23 cellular contexts compared by ENCODE assay signal in genomic region chr12:896031-896430, GRCh38. TPM values are rescaled to one million over a fixed set of nuclear protein-coding genes. Genes with fewer than 3 reads are reported as not detected.
A peak's percentile ranks its signal among the peaks of the same experiment; 100 is the strongest.
DNase-seq lines count a peak whose midpoint lies in the region; ATAC-seq and TF ChIP-seq lines count a peak whose summit lies in the region.
"Had no signal": no experiment of that assay in that cellular context is flagged by ENCODE, and none has a peak within 500 bp of the region (broad histone marks: within the 10 kb centered on the region; RNA-seq: fewer than 3 reads in every experiment).

No MANE protein-coding gene starts in this region.

- intact Hi-C loops in right cardiac atrium (cut with DNase I) (no loop called here), Right ventricle myocardium inferior (cut with DNase I) (no loop called here), ascending aorta (cut with DNase I) (no loop called here)

- no peak overlapping the region for H4K91ac ChIP-seq in mesenchymal stem cell (ENCODE audit: low read length)

- no peaks in the 10 kb centered on the region for H3K27me3 ChIP-seq in right cardiac atrium (ENCODE audit: control insufficient read depth, insufficient read depth)
- no peaks in the 10 kb centered on the region for H3K27me3 ChIP-seq in ascending aorta
- no peaks in the 10 kb centered on the region for H3K27me3 ChIP-seq in mesenchymal stem cell (ENCODE audit: control insufficient read depth in 1 of 2, insufficient read depth in 1 of 2, low read length in 2 of 2)
- H3K27me3 ChIP-seq: BLaER1, Peyer's patch had no signal

- no peak overlapping the region for H2BK120ac ChIP-seq in mesenchymal stem cell (ENCODE audit: low read depth, low read length)

- H3K27ac ChIP-seq in right cardiac atrium (ENCODE audit: low read length) (peak overlapping the region; percentile 27), ascending aorta (peak overlapping the region; percentile 72 to 75), mesenchymal stem cell (ENCODE audit: low read length, poor library complexity, severe bottlenecking) (no peak overlapping the region)
- H3K27ac ChIP-seq: BLaER1, HL-60, Peyer's patch had no signal

- H3K4ac ChIP-seq in mesenchymal stem cell (ENCODE audit: low read depth in 1 of 2, low read length in 2 of 2), result no peak overlapping the region

- H2AK5ac ChIP-seq in mesenchymal stem cell (ENCODE audit: low read length, severe bottlenecking), result no peak overlapping the region

- H3K18ac ChIP-seq in mesenchymal stem cell (ENCODE audit: low read depth in 1 of 2, low read length in 2 of 2), result no peak overlapping the region

- H3K4me3 ChIP-seq in right cardiac atrium (ENCODE audit: low read length) (no peak overlapping the region), ascending aorta (peak overlapping the region in 1 of 2 donors; percentile 9), mesenchymal stem cell (ENCODE audit: insufficient read depth in 1 of 2, low read depth in 1 of 2, low read length in 2 of 2) (no peak overlapping the region)
- H3K4me3 ChIP-seq: BLaER1, Peyer's patch had no signal

- no peak overlapping the region for H3K23ac ChIP-seq in mesenchymal stem cell (ENCODE audit: low read length in 2 of 2)

- H3K79me1 ChIP-seq in mesenchymal stem cell (replicated peaks; ENCODE audit: low read length, poor library complexity, severe bottlenecking), result peaks cover 12% of the 10 kb centered on the region

- DNase-seq in right cardiac atrium (no peak), Right ventricle myocardium inferior (ENCODE audit: missing footprints) (no peak), ascending aorta (ENCODE audit: low spot score in 2 of 2) (no peak), mesenchymal stem cell (no peak), NOMO-1 treated with dmso at 0.1 percent for 144 hours (lab: John Stamatoyannopoulos, UW; ENCODE audit: unreplicated experiment) (no peak), NCI-H1048 (lab: John Stamatoyannopoulos, UW) (no peak)
- DNase-seq: ACHN; CD4-positive, alpha-beta T cell; COR-L47; DMS79; H7; KBM-7; NCI-H1105; NCI-H146; NCI-H2029; NCI-H2227 treated with DMSO at 0.1 percent for 48 hours; NCI-H510A; NCI-H748 treated with DMSO at 0.1 percent for 48 hours; Peyer's patch had no signal

- no peak for TF ChIP-seq CTCF in ascending aorta (IDR thresholded peaks at IDR 0.05)

- no peak overlapping the region for H2AFZ ChIP-seq in mesenchymal stem cell (ENCODE audit: low read depth, low read length)

- H3K9ac ChIP-seq in mesenchymal stem cell (ENCODE audit: low read length), result peak overlapping the region; percentile 5
- H3K9ac ChIP-seq: BLaER1 had no signal

- 62% methylated on average over 4 of the region's 4 CpGs for WGBS in right cardiac atrium
- WGBS in mesenchymal stem cell, result 97% methylated on average over 4 of the region's 4 CpGs

- no peak overlapping the region for H2BK5ac ChIP-seq in mesenchymal stem cell (ENCODE audit: low read depth, low read length, poor library complexity, severe bottlenecking)

- no peak for ATAC-seq in right cardiac atrium
- ATAC-seq in Right ventricle myocardium inferior, result no peak
- ATAC-seq in GM19397 (IDR thresholded peaks at IDR 0.05; ENCODE audit: unreplicated experiment), result no peak
- ATAC-seq: HepG2 had no signal

- H3K36me3 ChIP-seq in ascending aorta (peaks cover 43 to 68% of the 10 kb centered on the region in 2 donors), mesenchymal stem cell (ENCODE audit: control insufficient read depth in 1 of 2, insufficient read depth in 2 of 2, low read depth in 1 of 2, low read length in 2 of 2) (peaks cover 23 to 86% of the 10 kb centered on the region in 2 experiments)

- no peak overlapping the region for H2BK12ac ChIP-seq in mesenchymal stem cell (ENCODE audit: low read length in 2 of 2)

- H3K4me2 ChIP-seq in mesenchymal stem cell (ENCODE audit: low read length, poor library complexity, severe bottlenecking), result no peak overlapping the region
- H3K4me2 ChIP-seq: BLaER1 had no signal

- no peak overlapping the region for H4K8ac ChIP-seq in mesenchymal stem cell (ENCODE audit: low read length)

- no peak overlapping the region for H3K14ac ChIP-seq in mesenchymal stem cell (ENCODE audit: low read length in 2 of 2)

- H2BK15ac ChIP-seq in mesenchymal stem cell (ENCODE audit: low read depth, poor library complexity, severe bottlenecking), result no peak overlapping the region

- H3K4me1 ChIP-seq in right cardiac atrium (ENCODE audit: control insufficient read depth, insufficient read depth, low read length) (no peaks in the 10 kb centered on the region), ascending aorta (peaks cover 0 to 6% of the 10 kb centered on the region in 2 donors), mesenchymal stem cell (ENCODE audit: control insufficient read depth, insufficient read depth, low read depth, low read length) (no peaks in the 10 kb centered on the region)
- H3K4me1 ChIP-seq: BLaER1, Peyer's patch had no signal

- H3K9me3 ChIP-seq in right cardiac atrium (ENCODE audit: control insufficient read depth, low read length) (no peaks in the 10 kb centered on the region), ascending aorta (no peaks in the 10 kb centered on the region), mesenchymal stem cell (ENCODE audit: control insufficient read depth, low read length) (no peaks in the 10 kb centered on the region)
- H3K9me3 ChIP-seq: BLaER1, Peyer's patch had no signal

RNA-seq across cellular contexts. Expression of gene RAD52, which starts 53.5 kb away (rescaled TPM):
- total RNA-seq in right cardiac atrium (1 to 10 TPM; 8.1 to 10.0 (median 9.3) TPM), Right ventricle myocardium inferior (7.1 TPM), ascending aorta (175 TPM)
- polyA plus RNA-seq in right cardiac atrium, result 4.3 TPM
- 4.0 TPM for polyA plus RNA-seq in mesenchymal stem cell (2013, experiment 1 of 2)
- polyA plus RNA-seq in mesenchymal stem cell (2013, experiment 2 of 2), result 4.5 TPM

Comparison
In these comparisons a context has a peak if more than half of its experiments do, and no peak if none do; other contexts are left out.
1. RNA of gene RAD52, which starts 53.5 kb away (total RNA-seq): 175 TPM in ascending aorta (single experiment); 8.1 to 10.0 TPM in right cardiac atrium and 7.1 TPM in Right ventricle myocardium inferior (single experiment); every median in the first group is over 10 times any median in the second.